In genomic region chr1:2457444-2457843, GRCh38 we compare ENCODE assay signal across 24 cellular contexts. TPM values are rescaled to one million over a fixed set of nuclear protein-coding genes. Genes with fewer than 3 reads are reported as not detected.
DNase-seq lines count a peak whose midpoint lies in the region; ATAC-seq, FAIRE-seq and TF ChIP-seq lines count a peak whose summit lies in the region.
"Had no signal": no experiment of that assay in that cellular context is flagged by ENCODE, and none has a peak within 500 bp of the region (broad histone marks: within the 10 kb centered on the region; RNA-seq: fewer than 3 reads in every experiment).

No MANE protein-coding gene starts in this region.

- H3K27ac Mint-ChIP-seq in GM23338: no peak overlapping the region
- H3K27ac Mint-ChIP-seq in neural progenitor cell: peak overlapping the region; percentile 69
- H3K27ac Mint-ChIP-seq in HFFc6: no peak overlapping the region
- no peak overlapping the region for H3K27ac Mint-ChIP-seq in immature natural killer cell
- H3K27ac Mint-ChIP-seq: CD4-positive, CD25-positive, alpha-beta regulatory T cell; CD8-positive, alpha-beta T cell had no signal

- H3K27me3 Mint-ChIP-seq in GM23338 (ENCODE audit: insufficient read depth, low read depth, poor library complexity) (peaks cover 3% of the 10 kb centered on the region), neural progenitor cell (ENCODE audit: insufficient read depth, low read depth) (peaks cover 5% of the 10 kb centered on the region), HFFc6 (ENCODE audit: insufficient read depth) (peaks cover 7% of the 10 kb centered on the region), immature natural killer cell (ENCODE audit: low read depth in 3 of 3) (no peaks in the 10 kb centered on the region)
- H3K27me3 Mint-ChIP-seq: CD4-positive, CD25-positive, alpha-beta regulatory T cell had no signal

- no peak for ATAC-seq in A549
- peak; percentile 7; the same call in 1 of the 3 replicates for ATAC-seq in GM23338
- no peak for ATAC-seq in Panc1
- ATAC-seq: CD8-positive, alpha-beta T cell; GM12878; HCT116 had no signal

- H2AFZ ChIP-seq in GM23338 (no peak overlapping the region), neural progenitor cell (replicated peaks) (no peak overlapping the region)

- no peak overlapping the region for H3K4me2 ChIP-seq in A549
- no peak overlapping the region for H3K4me2 ChIP-seq in GM23338
- H3K4me2 ChIP-seq in neural progenitor cell: no peak overlapping the region

- TF ChIP-seq EP300 in A549 (IDR thresholded peaks at IDR 0.05): no peak

- in situ Hi-C loops in Panc1 (cut with HindIII; ENCODE audit: low pct_unique_long_range_greater_than_20kb, low sequenced_read_pairs): no loop called here

- H3K9ac ChIP-seq in neural progenitor cell: no peak overlapping the region

- no peaks in the 10 kb centered on the region for H3F3A ChIP-seq in GM23338 (replicated peaks; ENCODE audit: low read depth)
- no peaks in the 10 kb centered on the region for H3F3A ChIP-seq in neural progenitor cell (ENCODE audit: low read depth)

- H3K9me2 ChIP-seq in GM23338 (ENCODE audit: insufficient read depth): no peaks in the 10 kb centered on the region

- H3K4me3 ChIP-seq in A549 (no peak overlapping the region), GM23338 (no peak overlapping the region), Panc1 (ENCODE audit: low read depth in 2 of 2, low read length in 2 of 2) (no peak overlapping the region), neural progenitor cell (no peak overlapping the region)
- H3K4me3 ChIP-seq: GM12878 had no signal

- no peaks in the 10 kb centered on the region for H3K79me2 ChIP-seq in GM23338 (replicated peaks; ENCODE audit: insufficient read depth)
- H3K79me2 ChIP-seq in neural progenitor cell (ENCODE audit: low read depth): no peaks in the 10 kb centered on the region

- FAIRE-seq in A549 (lab: Jason Lieb, UNC): no peak
- FAIRE-seq: A204.1, G401.6, GM12878, H1 had no signal

- no peaks in the 10 kb centered on the region for H3K9me3 ChIP-seq in A549
- no peaks in the 10 kb centered on the region for H3K9me3 ChIP-seq in Panc1 (ENCODE audit: control insufficient read depth, insufficient read depth, low read depth, low read length)
- no peaks in the 10 kb centered on the region for H3K9me3 ChIP-seq in neural progenitor cell (ENCODE audit: low read depth)
- H3K9me3 ChIP-seq: BE2C, Caco-2 had no signal

- BruUV-seq in Panc1 (replicated peaks; lab: Mats Ljungman, UMichigan): no TSS peak

- H3K4me3 Mint-ChIP-seq in GM23338 (no peak overlapping the region), neural progenitor cell (no peak overlapping the region), HFFc6 (no peak overlapping the region), immature natural killer cell (no peak overlapping the region)
- H3K4me3 Mint-ChIP-seq: CD4-positive, CD25-positive, alpha-beta regulatory T cell; CD8-positive, alpha-beta T cell had no signal

- H3K36me3 ChIP-seq in GM23338 (ENCODE audit: insufficient read depth) (no peaks in the 10 kb centered on the region), Panc1 (ENCODE audit: control insufficient read depth, insufficient read depth, low read length) (no peaks in the 10 kb centered on the region), neural progenitor cell (no peaks in the 10 kb centered on the region)
- H3K36me3 ChIP-seq: BE2C had no signal

- H3K27ac ChIP-seq in A549 (no peak overlapping the region; a peak in 1 of 6 replicates), GM23338 (ENCODE audit: low read depth) (no peak overlapping the region), Panc1 (ENCODE audit: low read length) (peak overlapping the region; percentile 95), neural progenitor cell (no peak overlapping the region)
- H3K27ac ChIP-seq: 22Rv1, C4-2B had no signal

- H3K9me3 Mint-ChIP-seq in GM23338: no peaks in the 10 kb centered on the region
- H3K9me3 Mint-ChIP-seq in neural progenitor cell: peaks cover 2% of the 10 kb centered on the region
- no peaks in the 10 kb centered on the region for H3K9me3 Mint-ChIP-seq in HFFc6
- H3K9me3 Mint-ChIP-seq in immature natural killer cell: no peaks in the 10 kb centered on the region
- H3K9me3 Mint-ChIP-seq: CD4-positive, CD25-positive, alpha-beta regulatory T cell; CD8-positive, alpha-beta T cell had no signal

- H3K4me1 ChIP-seq in A549 (peaks cover 19% of the 10 kb centered on the region), GM23338 (ENCODE audit: insufficient read depth) (no peaks in the 10 kb centered on the region), Panc1 (ENCODE audit: control insufficient read depth, insufficient read depth, low read length) (peaks cover 100% of the 10 kb centered on the region), neural progenitor cell (peaks cover 6% of the 10 kb centered on the region)
- H3K4me1 ChIP-seq: Caco-2 had no signal

- no peaks in the 10 kb centered on the region for H3K36me3 Mint-ChIP-seq in GM23338 (ENCODE audit: low read depth)
- no peaks in the 10 kb centered on the region for H3K36me3 Mint-ChIP-seq in neural progenitor cell
- H3K36me3 Mint-ChIP-seq in HFFc6 (ENCODE audit: low read depth): no peaks in the 10 kb centered on the region
- H3K36me3 Mint-ChIP-seq in immature natural killer cell: no peaks in the 10 kb centered on the region
- H3K36me3 Mint-ChIP-seq: CD4-positive, CD25-positive, alpha-beta regulatory T cell; CD8-positive, alpha-beta T cell had no signal

- intact Hi-C loops in Panc1 (cut with micrococcal nuclease; ENCODE audit: unreplicated experiment): no loop called here

- POLR2A ChIA-PET in A549 (lab: Yijun Ruan, JAX): no interaction called here
- POLR2A ChIA-PET in Panc1 (lab: Charles Lee): no interaction called here

- 86% methylated on average over 8 of the region's 17 CpGs for WGBS in A549 (ENCODE audit: missing lambda C conversion rate)

- H3K27me3 ChIP-seq in GM23338 (ENCODE audit: insufficient read depth) (no peaks in the 10 kb centered on the region), Panc1 (ENCODE audit: control insufficient read depth, insufficient read depth, low read length) (no peaks in the 10 kb centered on the region), neural progenitor cell (no peaks in the 10 kb centered on the region)
- H3K27me3 ChIP-seq: BE2C had no signal

- no peak for TF ChIP-seq RAD21 in A549 (conservative IDR thresholded peaks at IDR 0.05 in 1 of 2, IDR thresholded peaks at IDR 0.05 in 1 of 2)

- no peak for TF ChIP-seq POLR2A in A549 (IDR thresholded peaks at IDR 0.05; ENCODE audit: low read length)

- TF ChIP-seq CTCF in A549 (IDR thresholded peaks at IDR 0.05): no peak
- TF ChIP-seq CTCF in GM23338 (conservative IDR thresholded peaks at IDR 0.05; ENCODE audit: low read depth in 2 of 2): no peak
- TF ChIP-seq CTCF in Panc1 (IDR thresholded peaks at IDR 0.05): peak; percentile 2; the same call in 1 of the 2 replicates
- TF ChIP-seq CTCF in neural progenitor cell (IDR thresholded peaks at IDR 0.05): no peak
- no peak for TF ChIP-seq CTCF in HFFc6 (IDR thresholded peaks at IDR 0.05)

- H3K4me1 Mint-ChIP-seq in GM23338: peaks cover 3% of the 10 kb centered on the region
- peaks cover 12% of the 10 kb centered on the region for H3K4me1 Mint-ChIP-seq in neural progenitor cell
- H3K4me1 Mint-ChIP-seq in HFFc6 (ENCODE audit: low read depth): peaks cover 9% of the 10 kb centered on the region; the same call in 1 of the 2 replicates
- H3K4me1 Mint-ChIP-seq in immature natural killer cell: peaks cover 0 to 2% of the 10 kb centered on the region in 2 donors

- H4K20me1 ChIP-seq in GM23338 (replicated peaks; ENCODE audit: insufficient read depth): no peaks in the 10 kb centered on the region
- H4K20me1 ChIP-seq in neural progenitor cell (ENCODE audit: low read depth): peaks cover 4% of the 10 kb centered on the region

- CTCF ChIA-PET in A549 (lab: Yijun Ruan, JAX): interaction anchor here (0.9 to 1.5 kb wide), 2 partner anchors 10 to 32 kb away, joined by 3 to 7 read pairs; no protein-coding TSS in a partner anchor
- CTCF ChIA-PET in Panc1 (lab: Charles Lee): no interaction called here

- DNase-seq in A549 (ENCODE audit: low read depth in 1 of 2, low spot score in 1 of 2) (no peak), GM23338 (ENCODE audit: low spot score) (no peak), Panc1 (ENCODE audit: low read depth, low spot score) (no peak), neural progenitor cell (ENCODE audit: low spot score) (no peak), HFFc6 (no peak), immature natural killer cell (no peak), GDM1 (lab: John Stamatoyannopoulos, UW) (no peak), medulla oblongata (ENCODE audit: extremely low spot score) (no peak)
- DNase-seq: ACHN; AML-193; BE2C; Caco-2; CD4-positive, CD25-positive, alpha-beta regulatory T cell; CD8-positive, alpha-beta T cell; DMS153; DND-41; H7 had no signal

TF ChIP-seq in GM23338, 12 proteins besides CTCF, POLR2A, EP300 and RAD21 (continues in another document):
- no peak for TF ChIP-seq EZH2phosphoT487 (IDR thresholded peaks at IDR 0.05; ENCODE audit: unreplicated experiment)

RNA-seq across cellular contexts. Expression of gene PLCH2, which starts 18.6 kb away (rescaled TPM):
- polyA plus RNA-seq in A549 (2011; rRNA removed) (0.10 and 0.16 TPM in 2 replicates), A549 (2017; fragmentation: RNase III; extraction: RNeasy Plus Mini Kit Qiagen cat#74134 plus additional on column Dnase treatment) (0.18 to 0.44 TPM (median 0.21 TPM) in 3 replicates), GM23338 (2016; fragmentation: Nextera tagmentation; extraction: Ambion mirVana) (0.07 TPM in 1 of 2 replicates, not detected in the other), immature natural killer cell (1 to 10 TPM in 2 of 3 donors, not detected in 1; 2.9 to 5.1 TPM)
- polyA plus RNA-seq in A549 (2012; cell fraction: cytosol; rRNA removed): 0.49 and 0.61 TPM in 2 replicates
- 1.8 and 2.8 TPM in 2 replicates for polyA plus RNA-seq in A549 (2012; cell fraction: nucleus; rRNA removed)
- polyA minus RNA-seq in A549 (2011; rRNA and poly(A)+ RNA removed): 0.29 and 0.44 TPM in 2 replicates
- 0.08 and 0.31 TPM in 2 replicates for total RNA-seq in GM23338 (2014; rRNA removed; shearing (Covaris generic))
- total RNA-seq in Panc1 (2021; ENCODE audit: unreplicated experiment) (41.2 TPM), neural progenitor cell (ENCODE audit: low replicate concordance) (0.54 and 2.0 TPM in 2 replicates)
- 69.7 TPM for polyA plus RNA-seq in Panc1 (2012; ENCODE audit: insufficient read length)
- under 1 TPM in 5 of 6 experiments, not detected in 1; 0.09 to 0.34 (median 0.18) TPM for total RNA-seq in HFFc6 (2021; fragmentation: NEBNext Ultra II Directional; extraction: Animal tissue kit (Norgen Biotek cat#: 25700))

RNA-seq across cellular contexts. Expression of gene PEX10, which starts 45.1 kb away (rescaled TPM):
- polyA plus RNA-seq in A549 (2011; rRNA removed): 12.3 and 12.6 TPM in 2 replicates
- polyA plus RNA-seq in A549 (2012; cell fraction: cytosol; rRNA removed): 21.6 and 29.6 TPM in 2 replicates
- 26.0 and 36.7 TPM in 2 replicates for polyA plus RNA-seq in A549 (2012; cell fraction: nucleus; rRNA removed)
- 20.2 to 22.1 TPM (median 20.7 TPM) in 3 replicates for polyA plus RNA-seq in A549 (2017; fragmentation: RNase III; extraction: RNeasy Plus Mini Kit Qiagen cat#74134 plus additional on column Dnase treatment)
- 9.0 and 12.7 TPM in 2 replicates for polyA minus RNA-seq in A549 (2011; rRNA and poly(A)+ RNA removed)
- total RNA-seq in GM23338 (2014; rRNA removed; shearing (Covaris generic)): 43.3 and 53.9 TPM in 2 replicates
- 15.0 and 15.9 TPM in 2 replicates for polyA plus RNA-seq in GM23338 (2016; fragmentation: Nextera tagmentation; extraction: Ambion mirVana)
- 49.8 TPM for total RNA-seq in Panc1 (2021; ENCODE audit: unreplicated experiment)
- polyA plus RNA-seq in Panc1 (2012; ENCODE audit: insufficient read length): 69.0 TPM
- total RNA-seq in neural progenitor cell (ENCODE audit: low replicate concordance): 15.1 and 39.3 TPM in 2 replicates
- total RNA-seq in HFFc6 (2021; fragmentation: NEBNext Ultra II Directional; extraction: Animal tissue kit (Norgen Biotek cat#: 25700)): 10 to 100 TPM; 25.4 to 29.8 (median 26.4) TPM
- polyA plus RNA-seq in immature natural killer cell: 10 to 100 TPM in 1 of 3 donors, 1 to 10 TPM in 2; 9.1 to 18.2 (median 9.3) TPM

Comparison
In these comparisons a context has a peak if more than half of its experiments do, and no peak if none do; other contexts are left out.
1. RNA of gene PLCH2, which starts 18.6 kb away (total RNA-seq): 41.2 TPM in Panc1 (single experiment); 0.54 to 2.0 TPM in neural progenitor cell, 0.08 to 0.31 TPM in GM23338 and 0.09 to 0.34 TPM in HFFc6; every median in the first group is over 10 times any median in the second.